In the genomic region with DNA sequence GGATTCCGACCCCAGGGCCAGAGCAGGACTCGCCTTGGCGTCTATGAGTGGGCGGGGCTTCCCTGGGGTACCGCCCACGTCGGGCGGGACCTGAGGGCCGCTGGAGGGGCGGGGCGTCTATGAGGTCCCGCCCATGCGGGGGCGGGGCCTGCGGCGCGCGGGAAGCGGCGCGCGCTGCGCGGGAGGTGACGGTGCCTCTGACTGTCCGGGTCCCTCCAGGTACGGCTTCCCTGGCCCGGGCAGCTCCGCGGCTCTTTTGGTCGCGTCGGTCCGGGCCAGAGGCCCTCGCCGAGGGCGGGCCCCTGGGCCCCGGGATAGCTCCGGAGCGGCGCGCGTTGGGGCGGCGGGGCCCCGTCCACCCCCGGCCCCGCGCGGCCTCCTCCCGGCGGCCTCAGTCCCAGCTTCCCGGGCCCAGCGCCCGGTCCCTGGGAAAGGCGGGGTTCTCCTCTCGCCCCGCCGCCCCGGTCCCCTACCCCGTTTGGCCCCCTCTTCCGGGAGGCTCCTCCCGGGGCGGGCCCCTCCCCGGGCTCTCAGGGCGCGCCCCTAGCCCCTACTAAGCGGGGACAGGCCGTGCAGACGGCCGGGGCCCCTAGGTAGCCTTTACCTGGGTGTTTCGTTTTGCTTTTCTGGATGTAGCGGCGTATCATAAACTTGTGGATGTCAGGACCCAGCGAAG, we compare ENCODE assay signal across 8 cellular contexts. TPM values are rescaled to one million over a fixed set of nuclear protein-coding genes. Genes with fewer than 3 reads are reported as not detected.
DNase-seq lines count a peak whose midpoint lies in the region; ATAC-seq, FAIRE-seq and TF ChIP-seq lines count a peak whose summit lies in the region.

A gene (plus strand): TSS at position 160 of the 676 bp plus-strand sequence. CDS start 745 bp downstream, outside the sequence.

- H3K4me1 Mint-ChIP-seq in T-helper 17 cell, result no peaks in the 10 kb centered on the region

- H3K27ac Mint-ChIP-seq in T-helper 17 cell, result no peak within 1 kb of the TSS

- H3K9me3 ChIP-seq in T-helper 17 cell (ENCODE audit: control insufficient read depth, low read length, poor library complexity, severe bottlenecking) (no peaks in the 10 kb centered on the region), right atrium auricular region (no peaks in the 10 kb centered on the region), uterus (no peaks in the 10 kb centered on the region)

- H3K4me3 Mint-ChIP-seq in T-helper 17 cell, result peak within 1 kb of the TSS; percentile 87

- peak; percentile 87 for DNase-seq in GM12892 (ENCODE audit: insufficient read length)
- DNase-seq in NCI-H128 (lab: John Stamatoyannopoulos, UW; ENCODE audit: unreplicated experiment), result peak; percentile 73
- peak; percentile 74 to 83 (median 79) for DNase-seq in T-helper 17 cell
- DNase-seq in amniotic stem cell (lab: John Stamatoyannopoulos, UW), result peak; percentile 40
- peak; percentile 75 for DNase-seq in right atrium auricular region (ENCODE audit: low spot score)
- DNase-seq in putamen (ENCODE audit: low spot score), result peak; percentile 63
- DNase-seq in uterus, result peak; percentile 76 to 83

- peak; percentile 84 for ATAC-seq in HG02623 (IDR thresholded peaks at IDR 0.05; ENCODE audit: unreplicated experiment)
- peak; percentile 99 for ATAC-seq in T-helper 17 cell

- intact Hi-C loops in uterus (cut with DNase I; ENCODE audit: low total_unique reads), result no loop called here

- H3K36me3 Mint-ChIP-seq in T-helper 17 cell (ENCODE audit: low read depth), result no peaks in the 10 kb centered on the region

- H3K4me1 ChIP-seq in right atrium auricular region (peaks cover 0 to 5% of the 10 kb centered on the region in 2 donors), uterus (no peaks in the 10 kb centered on the region)

- TF ChIP-seq CTCF in right atrium auricular region (IDR thresholded peaks at IDR 0.05) (no peak), uterus (IDR thresholded peaks at IDR 0.05) (no peak)

- H3K4me3 ChIP-seq in right atrium auricular region (peak within 1 kb of the TSS; percentile 50 to 72), uterus (peak within 1 kb of the TSS; percentile 36 to 93)

- peak; percentile 84 for TF ChIP-seq POLR2A in GM12892 (IDR thresholded peaks at IDR 0.05; ENCODE audit: low read depth, low read length)
- peak in 1 of 2 donors; percentile 64 for TF ChIP-seq POLR2A in uterus (IDR thresholded peaks at IDR 0.05)

- H3K36me3 ChIP-seq in right atrium auricular region (no peaks in the 10 kb centered on the region), uterus (no peaks in the 10 kb centered on the region)

- H3K27me3 ChIP-seq in right atrium auricular region, result no peaks in the 10 kb centered on the region
- no peaks in the 10 kb centered on the region for H3K27me3 ChIP-seq in uterus

- FAIRE-seq in GM12892 (lab: Jason Lieb, UNC), result peak; percentile 87

- H3K27me3 Mint-ChIP-seq in T-helper 17 cell, result no peaks in the 10 kb centered on the region

- peak within 1 kb of the TSS; percentile 30 to 70 for H3K27ac ChIP-seq in right atrium auricular region
- peak within 1 kb of the TSS; percentile 48 to 83 for H3K27ac ChIP-seq in uterus

RNA-seq across cellular contexts. Expression of the gene that starts here (rescaled TPM):
- polyA plus RNA-seq in GM12892 (2012; ENCODE audit: missing spikeins), result 17.9 TPM
- total RNA-seq in T-helper 17 cell (1 to 10 TPM; 2.4 to 5.7 TPM), right atrium auricular region (1 to 10 TPM in 1 of 2 donors, under 1 TPM in 1; 0.33 to 1.2 TPM), uterus (1 to 10 TPM in 3 of 4 donors, under 1 TPM in 1; under 0.01 to 3.9 (median 2.2) TPM)

Comparison
In these comparisons a context has a peak if more than half of its experiments do, and no peak if none do; other contexts are left out.
1. Peak in every context shown above with its lines: DNase-seq, ATAC-seq, H3K4me3 ChIP-seq and H3K27ac ChIP-seq.